Comparison of ENCODE assay signal across 24 cellular contexts in genomic region chr12:121708313-121709063, GRCh38. TPM values are rescaled to one million over a fixed set of nuclear protein-coding genes. Genes with fewer than 3 reads are reported as not detected.
"Had no signal": no experiment of that assay in that cellular context is flagged by ENCODE, and none has a peak within 500 bp of the region (broad histone marks: within the 10 kb centered on the region; RNA-seq: fewer than 3 reads in every experiment).

No MANE protein-coding gene starts in this region.

- FAIRE-seq: colon, frontal cortex, kidney, TTC549 had no signal

- H3K27me3 ChIP-seq: brain microvascular endothelial cell, dorsolateral prefrontal cortex, upper lobe of right lung had no signal

- H3K27ac ChIP-seq: brain microvascular endothelial cell, dorsolateral prefrontal cortex, upper lobe of right lung had no signal

- ATAC-seq: activated CD4-positive, alpha-beta T cell treated with anti-CD3 and anti-CD28 coated beads for 36 hours; activated naive CD8-positive, alpha-beta T cell treated with anti-CD3 and anti-CD28 coated beads, Interleukin-2, amount 50 U/mL, for 24 hours; left lobe of liver; upper lobe of right lung; WTC11 had no signal

- H3K36me3 ChIP-seq: brain microvascular endothelial cell, upper lobe of right lung had no signal

- H3K4me3 ChIP-seq: dorsolateral prefrontal cortex, lung, upper lobe of right lung had no signal

- H3K9me3 ChIP-seq: upper lobe of right lung had no signal

- DNase-seq: activated CD4-positive, alpha-beta memory T cell treated with anti-CD3 and anti-CD28 coated beads for 36 hours; activated CD4-positive, alpha-beta T cell treated with anti-CD3 and anti-CD28 coated beads for 36 hours; activated naive CD4-positive, alpha-beta T cell treated with Interleukin-2 at 50 U/mL for 16 hours; activated naive CD8-positive, alpha-beta T cell treated with anti-CD3 and anti-CD28 coated beads, Interleukin-2, amount 50 U/mL, for 24 hours; activated T-cell treated with anti-CD3 and anti-CD28 coated beads for 4 hours; anterior cingulate cortex; central memory CD4-positive, alpha-beta T cell; dorsolateral prefrontal cortex; head of caudate nucleus; kidney; nephron progenitor cell; occipital lobe; stimulated activated CD4-positive, alpha-beta T cell treated with anti-CD3 and anti-CD28 coated beads, Interleukin-12 subunit alpha, Interleukin-12 subunit beta, amount 100 ng/mL, for 4 hours; stimulated activated CD4-positive, alpha-beta T cell treated with anti-CD3 and anti-CD28 coated beads, Interleukin-1b, Interleukin-23, amount 100 ng/mL, for 48 hours; stimulated activated CD8-positive, alpha-beta memory T cell treated with anti-CD3 and anti-CD28 coated beads, Interleukin-4, amount 100 ng/mL, for 48 hours; stimulated activated naive CD4-positive, alpha-beta T cell; upper lobe of right lung had no signal

RNA-seq across cellular contexts. Expression of gene MORN3, which starts 39.0 kb away (rescaled TPM):
- total RNA-seq: left lobe of liver had no signal
